ENCODE assay signal across 10 cellular contexts in the genomic region with DNA sequence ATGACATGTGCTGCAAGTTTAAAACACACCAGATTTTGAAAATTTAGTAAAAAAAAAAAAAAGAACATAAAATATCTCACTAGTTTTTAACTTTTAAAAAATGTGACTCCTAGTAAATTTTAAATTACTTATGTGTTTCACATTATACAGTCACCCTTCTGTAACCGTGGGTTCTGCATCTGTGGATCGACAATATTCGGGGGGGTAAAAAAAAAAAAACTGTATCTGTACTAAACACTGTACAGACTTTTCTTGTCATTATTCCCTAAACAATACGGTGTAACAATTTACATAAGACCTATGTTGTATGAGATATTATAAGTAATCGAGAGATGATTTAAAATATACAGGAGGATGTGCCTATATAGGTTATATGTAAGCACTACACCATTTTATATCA. TPM values are rescaled to one million over a fixed set of nuclear protein-coding genes. Genes with fewer than 3 reads are reported as not detected.
DNase-seq lines count a peak whose midpoint lies in the region; TF ChIP-seq lines count a peak whose summit lies in the region.
"Had no signal": no experiment of that assay in that cellular context is flagged by ENCODE, and none has a peak within 500 bp of the region (broad histone marks: within the 10 kb centered on the region; RNA-seq: fewer than 3 reads in every experiment).

No MANE protein-coding gene starts in this region.

- peaks cover 3% of the 10 kb centered on the region for H3K9me3 ChIP-seq in CD8-positive, alpha-beta memory T cell (ENCODE audit: low read length)
- H3K9me3 ChIP-seq in OCI-LY1 (ENCODE audit: low read length) = peaks cover 19% of the 10 kb centered on the region
- H3K9me3 ChIP-seq in endocrine pancreas (ENCODE audit: control insufficient read depth, low read length) = peaks cover 7% of the 10 kb centered on the region
- H3K9me3 ChIP-seq in ovary = peaks cover 0 to 2% of the 10 kb centered on the region in 2 donors

- H4K20me1 ChIP-seq in OCI-LY1 (ENCODE audit: insufficient read depth, low read length) = no peaks in the 10 kb centered on the region

- CTCF ChIA-PET in CD8-positive, alpha-beta memory T cell (lab: Charles Lee) = interaction anchor here (1.0 to 1.5 kb wide), 2 partner anchors 14 to 103 kb away, joined by 3 to 4 read pairs; no protein-coding TSS in a partner anchor

- peaks cover 17% of the 10 kb centered on the region for H3K36me3 ChIP-seq in CD8-positive, alpha-beta memory T cell (ENCODE audit: insufficient read depth, low read length)
- H3K36me3 ChIP-seq in OCI-LY1 (ENCODE audit: insufficient read depth, low read length) (peaks cover 70% of the 10 kb centered on the region), endocrine pancreas (ENCODE audit: control insufficient read depth, insufficient read depth, low read length) (peaks cover 20% of the 10 kb centered on the region), ovary (no peaks in the 10 kb centered on the region)

- intact Hi-C loops in ovary (cut with DNase I) = loop anchor here in 1 of 4 donors (1.0 kb wide), 1 partner anchor 13 kb away; no protein-coding TSS in a partner anchor

- DNase-seq in CD8-positive, alpha-beta memory T cell = no peak
- no peak for DNase-seq in ovary
- no peak for DNase-seq in HCEC 1CT
- no peak for DNase-seq in NCI-H1092 treated with DMSO at 0.1 percent for 48 hours (lab: John Stamatoyannopoulos, UW)
- no peak for DNase-seq in HPDE6-E6E7 (ENCODE audit: extremely low spot score)
- no peak for DNase-seq in SK-N-DZ (ENCODE audit: low spot score)
- DNase-seq: NCI-H510A, SW 1271 had no signal

- H3K9me2 ChIP-seq in OCI-LY1 (ENCODE audit: low read depth, low read length) = no peaks in the 10 kb centered on the region

- H3K27ac ChIP-seq in CD8-positive, alpha-beta memory T cell (ENCODE audit: low read depth, low read length) = no peak overlapping the region
- H3K27ac ChIP-seq in OCI-LY1 (ENCODE audit: low read depth, low read length, poor library complexity, severe bottlenecking) = no peak overlapping the region
- H3K27ac ChIP-seq in ovary = no peak overlapping the region

- peaks cover 43% of the 10 kb centered on the region for H3K4me1 ChIP-seq in CD8-positive, alpha-beta memory T cell (ENCODE audit: insufficient read depth, low read length)
- peaks cover 44% of the 10 kb centered on the region for H3K4me1 ChIP-seq in OCI-LY1 (ENCODE audit: insufficient read depth, low read length, severe bottlenecking)
- peaks cover 21% of the 10 kb centered on the region for H3K4me1 ChIP-seq in endocrine pancreas (ENCODE audit: control insufficient read depth, insufficient read depth, low read length)
- H3K4me1 ChIP-seq in ovary (ENCODE audit: insufficient read depth) = peaks cover 21% of the 10 kb centered on the region

- peak overlapping the region; percentile 83 for H3K4me3 ChIP-seq in CD8-positive, alpha-beta memory T cell (ENCODE audit: low read length)
- H3K4me3 ChIP-seq in OCI-LY1 (ENCODE audit: low read depth, low read length, poor library complexity, severe bottlenecking) = peak overlapping the region; percentile 98
- H3K4me3 ChIP-seq in endocrine pancreas (ENCODE audit: control insufficient read depth, insufficient read depth, low read length) = peak overlapping the region; percentile 92
- H3K4me3 ChIP-seq in ovary = peak overlapping the region; percentile 99

- TF ChIP-seq POLR2A in ovary (IDR thresholded peaks at IDR 0.05) = no peak

- POLR2A ChIA-PET in CD8-positive, alpha-beta memory T cell (lab: Charles Lee) = interaction anchor here (0.8 kb wide), 1 partner anchor 22 kb away, joined by 3 read pairs; no protein-coding TSS in a partner anchor

- H3K4me1 Mint-ChIP-seq in CD8-positive, alpha-beta memory T cell = peaks cover 72 to 82% (median 77%) of the 10 kb centered on the region in 3 donors

- H3K27me3 ChIP-seq in CD8-positive, alpha-beta memory T cell (ENCODE audit: insufficient read depth, low read length, poor library complexity, severe bottlenecking) = no peaks in the 10 kb centered on the region
- no peaks in the 10 kb centered on the region for H3K27me3 ChIP-seq in OCI-LY1 (ENCODE audit: insufficient read depth, low read length)
- no peaks in the 10 kb centered on the region for H3K27me3 ChIP-seq in endocrine pancreas (ENCODE audit: control insufficient read depth, insufficient read depth, low read length)
- no peaks in the 10 kb centered on the region for H3K27me3 ChIP-seq in ovary

- peaks cover 0 to 2% of the 10 kb centered on the region in 2 donors for H3K27me3 Mint-ChIP-seq in CD8-positive, alpha-beta memory T cell

- peak overlapping the region; percentile 95; the same call in 1 of the 2 replicates for H3K4me2 ChIP-seq in OCI-LY1 (ENCODE audit: low read length)

- H3K9me3 Mint-ChIP-seq in CD8-positive, alpha-beta memory T cell = peaks cover 14 to 19% (median 17%) of the 10 kb centered on the region in 5 donors

- H3K36me3 Mint-ChIP-seq in CD8-positive, alpha-beta memory T cell = peaks cover 28 to 72% (median 48%) of the 10 kb centered on the region in 3 donors

- H3K27ac Mint-ChIP-seq in CD8-positive, alpha-beta memory T cell = peak overlapping the region in 4 of 8 donors; percentile 60 to 100 (median 74)

- 39 to 62% (median 52%) methylated on average over 5 of the region's 5 CpGs for WGBS in ovary, 3 donors

- peaks cover 4% of the 10 kb centered on the region; the same call in 1 of the 2 replicates for H3F3A ChIP-seq in OCI-LY1 (ENCODE audit: insufficient read depth, low read length)

- H3K4me3 Mint-ChIP-seq in CD8-positive, alpha-beta memory T cell = peak overlapping the region; percentile 94 to 100 (median 99)

- H3K9ac ChIP-seq in OCI-LY1 (ENCODE audit: low read length) (no peak overlapping the region), endocrine pancreas (ENCODE audit: control insufficient read depth, insufficient read depth, low read length) (no peak overlapping the region)

- no peak overlapping the region for H2AFZ ChIP-seq in OCI-LY1 (ENCODE audit: low read length)

- peaks cover 80% of the 10 kb centered on the region for H3K79me2 ChIP-seq in OCI-LY1 (ENCODE audit: insufficient read depth, low read length)

- no peak for TF ChIP-seq EP300 in ovary (IDR thresholded peaks at IDR 0.05)

- TF ChIP-seq CTCF in OCI-LY1 (IDR thresholded peaks at IDR 0.05; ENCODE audit: low read length) = no peak
- no peak for TF ChIP-seq CTCF in ovary (IDR thresholded peaks at IDR 0.05)

RNA-seq across cellular contexts. Expression of a gene that starts 3.2 kb away (rescaled TPM):
- total RNA-seq in CD8-positive, alpha-beta memory T cell = 100 to 1,000 TPM; 274 to 283 TPM
- 287 TPM for polyA plus RNA-seq in CD8-positive, alpha-beta memory T cell
- total RNA-seq in ovary = 100 to 1,000 TPM in 6 of 7 donors, 10 to 100 TPM in 1; 98.8 to 286 (median 233) TPM
- polyA plus RNA-seq in ovary = 100 to 1,000 TPM; 118 to 521 TPM
- 76.0 and 87.2 TPM in 2 replicates for polyA plus RNA-seq in SK-N-DZ (2014; cell fraction: cytosol; rRNA removed)
- 46.3 and 55.4 TPM in 2 replicates for polyA plus RNA-seq in SK-N-DZ (2014; cell fraction: nucleus; rRNA removed)

RNA-seq across cellular contexts. Expression of a gene that starts 3.3 kb away (rescaled TPM):
- 10 to 100 TPM; 15.5 to 18.4 TPM for total RNA-seq in CD8-positive, alpha-beta memory T cell
- polyA plus RNA-seq in CD8-positive, alpha-beta memory T cell = 8.3 TPM
- 10 to 100 TPM; 27.4 to 57.0 (median 32.8) TPM for total RNA-seq in ovary
- 10 to 100 TPM; 21.5 to 43.9 TPM for polyA plus RNA-seq in ovary
- polyA plus RNA-seq in SK-N-DZ (2014; cell fraction: cytosol; rRNA removed) = 21.3 and 23.2 TPM in 2 replicates
- 17.4 and 17.5 TPM in 2 replicates for polyA plus RNA-seq in SK-N-DZ (2014; cell fraction: nucleus; rRNA removed)

RNA-seq across cellular contexts. Expression of a gene that starts 32.7 kb away (rescaled TPM):
- total RNA-seq in CD8-positive, alpha-beta memory T cell = 1 to 10 TPM; 1.3 TPM
- polyA plus RNA-seq in CD8-positive, alpha-beta memory T cell = 5.5 TPM
- 100 to 1,000 TPM in 1 of 7 donors, 10 to 100 TPM in 6; 44.5 to 117 (median 56.9) TPM for total RNA-seq in ovary
- 100 to 1,000 TPM; 119 to 413 TPM for polyA plus RNA-seq in ovary
- not detected in 2 replicates for polyA plus RNA-seq in SK-N-DZ (2014; cell fraction: cytosol; rRNA removed)
- polyA plus RNA-seq in SK-N-DZ (2014; cell fraction: nucleus; rRNA removed) = 2.1 and 3.0 TPM in 2 replicates

RNA-seq across cellular contexts. Expression of a gene that starts 51.6 kb away (rescaled TPM):
- total RNA-seq in CD8-positive, alpha-beta memory T cell = 10 to 100 TPM; 55.9 to 58.5 TPM
- polyA plus RNA-seq in CD8-positive, alpha-beta memory T cell = 95.5 TPM
- 100 to 1,000 TPM in 3 of 7 donors, 10 to 100 TPM in 4; 53.4 to 106 (median 88.5) TPM for total RNA-seq in ovary
- polyA plus RNA-seq in ovary = 100 to 1,000 TPM in 1 of 2 donors, 10 to 100 TPM in 1; 37.8 to 145 TPM
- polyA plus RNA-seq in SK-N-DZ (2014; cell fraction: cytosol; rRNA removed) = 11.7 and 29.6 TPM in 2 replicates
- polyA plus RNA-seq in SK-N-DZ (2014; cell fraction: nucleus; rRNA removed) = 11.0 and 13.2 TPM in 2 replicates

RNA-seq across cellular contexts. Expression of a gene that starts 51.7 kb away (rescaled TPM):
- 1 to 10 TPM; 1.1 to 1.8 TPM for total RNA-seq in CD8-positive, alpha-beta memory T cell
- polyA plus RNA-seq in CD8-positive, alpha-beta memory T cell = 0.12 TPM
- 1 to 10 TPM in 3 of 7 donors, under 1 TPM in 4; 0.48 to 1.6 (median 0.76) TPM for total RNA-seq in ovary
- polyA plus RNA-seq in ovary = 1 to 10 TPM in 1 of 2 donors, under 1 TPM in 1; 0.41 to 1.5 TPM
- polyA plus RNA-seq in SK-N-DZ (2014; cell fraction: cytosol; rRNA removed) = 0.24 and 0.61 TPM in 2 replicates
- 0.31 and 0.36 TPM in 2 replicates for polyA plus RNA-seq in SK-N-DZ (2014; cell fraction: nucleus; rRNA removed)

Comparison
In these comparisons a context has a peak if more than half of its experiments do, and no peak if none do; other contexts are left out.
1. RNA of a gene that starts 32.7 kb away (total RNA-seq): 44.5 to 117 TPM in ovary; 1.3 TPM in CD8-positive, alpha-beta memory T cell; every median in the first group is over 10 times any median in the second.
2. Peak in every context shown above with its lines, with median percentiles within 50 percentile points of each other: H3K4me3 ChIP-seq.